In genomic region chrX:55008571-55009358, GRCh38 we compare ENCODE assay signal across 9 cellular contexts. TPM values are rescaled to one million over a fixed set of nuclear protein-coding genes. Genes with fewer than 3 reads are reported as not detected.
DNase-seq lines count a peak whose midpoint lies in the region; ATAC-seq and TF ChIP-seq lines count a peak whose summit lies in the region.
"Had no signal": no experiment of that assay in that cellular context is flagged by ENCODE, and none has a peak within 500 bp of the region (broad histone marks: within the 10 kb centered on the region; RNA-seq: fewer than 3 reads in every experiment).

No MANE protein-coding gene starts in this region.

- H3K4ac ChIP-seq in mesendoderm (ENCODE audit: low read depth, low read length), result no peak overlapping the region

- no peak overlapping the region for H3K4me3 Mint-ChIP-seq in activated CD8-positive, alpha-beta T cell treated with anti-CD3 and anti-CD28 coated beads, Interleukin-2, amount 10 ng/mL, durations not matched to agents 7 days and 5 days

- no peak overlapping the region for H4K5ac ChIP-seq in mesendoderm (ENCODE audit: low read length)

- no peak overlapping the region for H2AFZ ChIP-seq in HCT116 (ENCODE audit: low read depth, low read length, poor library complexity, severe bottlenecking)

- H3K18ac ChIP-seq in mesendoderm (ENCODE audit: low read length), result no peak overlapping the region

- H3K36me3 ChIP-seq in HCT116 (ENCODE audit: control insufficient read depth in 1 of 2, insufficient read depth in 2 of 2, low read length in 2 of 2) (no peaks in the 10 kb centered on the region; a peak in 1 of 4 replicates), ovary (no peaks in the 10 kb centered on the region), mesendoderm (ENCODE audit: control insufficient read depth, insufficient read depth, low read length) (no peaks in the 10 kb centered on the region)
- H3K36me3 ChIP-seq: SJCRH30 had no signal

- no peak for TF ChIP-seq RAD21 in HCT116 (IDR thresholded peaks at IDR 0.05; ENCODE audit: low read depth)

- RAD21 ChIA-PET in HCT116 (lab: Charles Lee; ENCODE audit: low non-redundant PET in 1 of 2, low total read pairs in 2 of 2, uncharacterized antibody in 2 of 2, unreplicated experiment in 2 of 2), result no interaction called here

- peaks cover 23% of the 10 kb centered on the region for H3K4me1 Mint-ChIP-seq in activated CD8-positive, alpha-beta T cell treated with anti-CD3 and anti-CD28 coated beads, Interleukin-2, amount 10 ng/mL, durations not matched to agents 7 days and 5 days (ENCODE audit: low read depth)

- CTCF ChIA-PET in HCT116 (lab: Charles Lee), result no interaction called here
- CTCF ChIA-PET in activated CD8-positive, alpha-beta T cell treated with anti-CD3 and anti-CD28 coated beads, Interleukin-2, amount 10 ng/mL, durations not matched to agents 7 days and 5 days (lab: Charles Lee), result interaction anchor here (1.7 to 3.7 kb wide), 2 partner anchors 8 to 49 kb away, joined by 8 to 16 read pairs; partner anchors contain the start of gene APEX2

- no peak overlapping the region for H2BK15ac ChIP-seq in mesendoderm (replicated peaks; ENCODE audit: low read depth)

- no peaks in the 10 kb centered on the region for H3K27me3 Mint-ChIP-seq in activated CD8-positive, alpha-beta T cell treated with anti-CD3 and anti-CD28 coated beads, Interleukin-2, amount 10 ng/mL, durations not matched to agents 7 days and 5 days (ENCODE audit: low read depth)

- TF ChIP-seq CTCF in AG10803 (conservative IDR thresholded peaks at IDR 0.05; ENCODE audit: low read length) (no peak), HCT116 (IDR thresholded peaks at IDR 0.05 in 2 of 3, conservative IDR thresholded peaks at IDR 0.05 in 1 of 3; ENCODE audit: borderline replicate concordance in 1 of 3, insufficient read depth in 1 of 3, low read depth in 2 of 3, low read length in 2 of 3) (no peak), ovary (IDR thresholded peaks at IDR 0.05) (no peak)

- 64 to 71% (median 69%) methylated on average over 9 of the region's 9 CpGs for WGBS in ovary, 3 donors
- WGBS in mesendoderm (ENCODE audit: extremely low coverage, insufficient coverage, low lambda C conversion rate), result no CpG with 5 or more reads among the region's 9 CpGs

- H3K23ac ChIP-seq in mesendoderm (ENCODE audit: low read length), result no peak overlapping the region

- H3K4me1 ChIP-seq in HCT116 (ENCODE audit: control insufficient read depth in 1 of 2, insufficient read depth in 2 of 2, low read length in 2 of 2), result peaks cover 16 to 40% of the 10 kb centered on the region in 2 experiments
- peaks cover 10% of the 10 kb centered on the region for H3K4me1 ChIP-seq in ovary (ENCODE audit: insufficient read depth)
- H3K4me1 ChIP-seq in mesendoderm (ENCODE audit: control insufficient read depth, low read depth, low read length), result no peaks in the 10 kb centered on the region
- H3K4me1 ChIP-seq: SJCRH30 had no signal

- intact Hi-C loops in HCT116 (cut with micrococcal nuclease), result no loop called here
- intact Hi-C loops in ovary (cut with DNase I), result loop anchor here in 1 of 4 donors (10.0 kb wide), 1 partner anchor 824 kb away; the partner anchor contains the start of gene FAM120C

- H3K36me3 Mint-ChIP-seq in activated CD8-positive, alpha-beta T cell treated with anti-CD3 and anti-CD28 coated beads, Interleukin-2, amount 10 ng/mL, durations not matched to agents 7 days and 5 days (ENCODE audit: low read depth), result peaks cover 34% of the 10 kb centered on the region

- BruUV-seq in HCT116 (replicated peaks; lab: Mats Ljungman, UMichigan), result no TSS peak

- H3K9me3 ChIP-seq in HCT116 (ENCODE audit: control insufficient read depth in 1 of 2, insufficient read depth in 1 of 2, low read depth in 1 of 2, low read length in 2 of 2) (no peaks in the 10 kb centered on the region), ovary (no peaks in the 10 kb centered on the region)
- H3K9me3 ChIP-seq: SJCRH30 had no signal

- peak; percentile 24 for DNase-seq in AG10803 (ENCODE audit: low read depth)
- DNase-seq in HCT116 (ENCODE audit: low read depth, low spot score), result peak; percentile 12
- no peak for DNase-seq in activated CD8-positive, alpha-beta T cell treated with anti-CD3 and anti-CD28 coated beads, Interleukin-2, amount 10 ng/mL, durations not matched to agents 7 days and 5 days
- peak; percentile 2 for DNase-seq in inferior parietal cortex (ENCODE audit: extremely low spot score)
- DNase-seq in NCI-H345 (lab: John Stamatoyannopoulos, UW), result no peak
- DNase-seq in ovary, result no peak
- no peak for DNase-seq in RPMI8226
- DNase-seq in mesendoderm, result no peak
- DNase-seq: SJCRH30 had no signal

- H3K4me3 ChIP-seq in AG10803 (ENCODE audit: low read length), result no peak overlapping the region
- H3K4me3 ChIP-seq in HCT116 (replicated peaks in 1 of 2; ENCODE audit: low read depth in 1 of 2, low read length in 2 of 2), result peak overlapping the region in 1 of 2 experiments; percentile 18; a peak in 1 of 4 replicates
- H3K4me3 ChIP-seq in ovary, result no peak overlapping the region
- no peak overlapping the region for H3K4me3 ChIP-seq in mesendoderm (ENCODE audit: low read length)
- H3K4me3 ChIP-seq: SJCRH30 had no signal

- H3K79me2 ChIP-seq in HCT116 (ENCODE audit: insufficient read depth, low read length) (no peaks in the 10 kb centered on the region), mesendoderm (ENCODE audit: control insufficient read depth, insufficient read depth, low read length) (no peaks in the 10 kb centered on the region)

- no peak overlapping the region for H2BK120ac ChIP-seq in mesendoderm (ENCODE audit: low read depth, low read length)

- H3K9ac ChIP-seq in HCT116 (ENCODE audit: low read length) (no peak overlapping the region; the same call in 1 of the 2 replicates), mesendoderm (ENCODE audit: low read length) (no peak overlapping the region)

- no peak overlapping the region for H3K27ac Mint-ChIP-seq in activated CD8-positive, alpha-beta T cell treated with anti-CD3 and anti-CD28 coated beads, Interleukin-2, amount 10 ng/mL, durations not matched to agents 7 days and 5 days

- TF ChIP-seq POLR2A in HCT116 (IDR thresholded peaks at IDR 0.05; ENCODE audit: borderline replicate concordance, extremely low read depth, insufficient read depth, insufficient read length), result no peak
- no peak for TF ChIP-seq POLR2A in ovary (IDR thresholded peaks at IDR 0.05)

- no peak overlapping the region for H4K8ac ChIP-seq in mesendoderm (ENCODE audit: low read depth, low read length)

- peak overlapping the region; percentile 72 for H3K27ac ChIP-seq in HCT116 (ENCODE audit: low read depth, low read length)
- no peak overlapping the region for H3K27ac ChIP-seq in ovary
- H3K27ac ChIP-seq in mesendoderm (ENCODE audit: low read depth, low read length), result no peak overlapping the region
- H3K27ac ChIP-seq: SJCRH30 had no signal

- H3K56ac ChIP-seq in mesendoderm (ENCODE audit: low read length), result no peak overlapping the region

- peak; percentile 57 for ATAC-seq in HCT116
- ATAC-seq in activated CD8-positive, alpha-beta T cell treated with anti-CD3 and anti-CD28 coated beads, Interleukin-2, amount 10 ng/mL, durations not matched to agents 7 days and 5 days, result peak; percentile 47

- no peaks in the 10 kb centered on the region for H4K20me1 ChIP-seq in HCT116 (ENCODE audit: insufficient read depth)

- H3K9me3 Mint-ChIP-seq in activated CD8-positive, alpha-beta T cell treated with anti-CD3 and anti-CD28 coated beads, Interleukin-2, amount 10 ng/mL, durations not matched to agents 7 days and 5 days (ENCODE audit: insufficient read depth), result no peaks in the 10 kb centered on the region

- H3K9me2 ChIP-seq in HCT116 (ENCODE audit: insufficient read depth), result no peaks in the 10 kb centered on the region

- POLR2A ChIA-PET in HCT116 (lab: Charles Lee), result interaction anchor here (3.0 kb wide), 1 partner anchor 9 kb away, joined by 10 read pairs; the partner anchor contains the start of gene APEX2
- POLR2A ChIA-PET in activated CD8-positive, alpha-beta T cell treated with anti-CD3 and anti-CD28 coated beads, Interleukin-2, amount 10 ng/mL, durations not matched to agents 7 days and 5 days (lab: Charles Lee), result interaction anchor here (1.4 kb wide), 1 partner anchor 9 kb away, joined by 12 read pairs; the partner anchor contains the start of gene APEX2

- H3K4me2 ChIP-seq in HCT116 (ENCODE audit: low read length) (peak overlapping the region; percentile 58), mesendoderm (ENCODE audit: low read length) (no peak overlapping the region)

- no peaks in the 10 kb centered on the region for H3K27me3 ChIP-seq in HCT116 (ENCODE audit: insufficient read depth, low read length)
- no peaks in the 10 kb centered on the region for H3K27me3 ChIP-seq in ovary
- no peaks in the 10 kb centered on the region for H3K27me3 ChIP-seq in mesendoderm (ENCODE audit: insufficient read depth, low read length, poor library complexity)
- H3K27me3 ChIP-seq: SJCRH30 had no signal

- no peak for TF ChIP-seq EP300 in ovary (IDR thresholded peaks at IDR 0.05)

- no peak overlapping the region for H2BK5ac ChIP-seq in mesendoderm (ENCODE audit: low read length)

- no peaks in the 10 kb centered on the region for H3K79me1 ChIP-seq in mesendoderm (ENCODE audit: low read length)

- H2AK5ac ChIP-seq in mesendoderm (ENCODE audit: low read length), result no peak overlapping the region

TF ChIP-seq in HCT116, 20 proteins besides CTCF, POLR2A, EP300 and RAD21 (continues in another document):
- no peak for TF ChIP-seq EZH2 (IDR thresholded peaks at IDR 0.05)
- TF ChIP-seq SRF (IDR thresholded peaks at IDR 0.05; ENCODE audit: low read depth), result no peak

RNA-seq across cellular contexts. Expression of gene APEX2, which starts 8.6 kb away (rescaled TPM):
- total RNA-seq in HCT116 (2021; ENCODE audit: unreplicated experiment) (28.2 TPM), ovary (10 to 100 TPM in 6 of 7 donors, 1 to 10 TPM in 1; 9.7 to 18.5 (median 12.2) TPM)
- polyA plus RNA-seq in HCT116 (2012), result 24.8 and 25.2 TPM in 2 replicates
- total RNA-seq in activated CD8-positive, alpha-beta T cell treated with anti-CD3 and anti-CD28 coated beads, Interleukin-2, amount 10 ng/mL, durations not matched to agents 7 days and 5 days, result 10 to 100 TPM; 26.9 to 28.0 TPM
- 10 to 100 TPM in 1 of 2 donors, 1 to 10 TPM in 1; 8.7 to 11.3 TPM for polyA plus RNA-seq in ovary
- polyA plus RNA-seq in mesendoderm (2013, experiment 1 of 2), result 18.6 TPM
- 18.9 TPM for polyA plus RNA-seq in mesendoderm (2013, experiment 2 of 2)

RNA-seq across cellular contexts. Expression of gene PFKFB1, which starts 14.8 kb away (rescaled TPM):
- 0.81 TPM for total RNA-seq in HCT116 (2021; ENCODE audit: unreplicated experiment)
- polyA plus RNA-seq in HCT116 (2012), result 0.60 and 0.76 TPM in 2 replicates
- under 1 TPM; 0.44 to 0.61 TPM for total RNA-seq in activated CD8-positive, alpha-beta T cell treated with anti-CD3 and anti-CD28 coated beads, Interleukin-2, amount 10 ng/mL, durations not matched to agents 7 days and 5 days
- under 1 TPM in 1 of 7 donors, not detected in 6; 0.25 TPM for total RNA-seq in ovary
- under 1 TPM; 0.07 to 0.23 TPM for polyA plus RNA-seq in ovary
- 0.13 TPM for polyA plus RNA-seq in mesendoderm (2013, experiment 1 of 2)
- polyA plus RNA-seq in mesendoderm (2013, experiment 2 of 2), result 0.07 TPM

RNA-seq across cellular contexts. Expression of gene ALAS2, which starts 22.0 kb away (rescaled TPM):
- total RNA-seq in HCT116 (2021; ENCODE audit: unreplicated experiment) (not detected), ovary (1 to 10 TPM in 2 of 7 donors, under 1 TPM in 4, not detected in 1; 0.30 to 2.4 (median 0.78) TPM)
- not detected in 2 replicates for polyA plus RNA-seq in HCT116 (2012)
- total RNA-seq in activated CD8-positive, alpha-beta T cell treated with anti-CD3 and anti-CD28 coated beads, Interleukin-2, amount 10 ng/mL, durations not matched to agents 7 days and 5 days, result not detected
- under 1 TPM in 1 of 2 donors, not detected in 1; 0.20 TPM for polyA plus RNA-seq in ovary
- 0.20 TPM for polyA plus RNA-seq in mesendoderm (2013, experiment 1 of 2)
- polyA plus RNA-seq in mesendoderm (2013, experiment 2 of 2), result 0.14 TPM
- total RNA-seq: SJCRH30 had no signal

Comparison
In these comparisons a context has a peak if more than half of its experiments do, and no peak if none do; other contexts are left out.
1. DNase-seq: peak in AG10803 (single experiment), HCT116 (single experiment) and inferior parietal cortex (single experiment); none in activated CD8-positive, alpha-beta T cell treated with anti-CD3 and anti-CD28 coated beads, Interleukin-2, amount 10 ng/mL, durations not matched to agents 7 days and 5 days (single experiment), NCI-H345 (single experiment), ovary (0 of 5), RPMI8226 (single experiment) and mesendoderm (single experiment).